ENCODE assay signal across 23 cellular contexts in genomic region chr2:74105413-74105812, GRCh38.
"Had no signal": no experiment of that assay in that cellular context is flagged by ENCODE, and none has a peak within 500 bp of the region (broad histone marks: within the 10 kb centered on the region; RNA-seq: fewer than 3 reads in every experiment).

No MANE protein-coding gene starts in this region.

- H3K27me3 Mint-ChIP-seq: naive thymus-derived CD4-positive, alpha-beta T cell; natural killer cell treated with Interleukin-12 subunit alpha and Interleukin-12 subunit beta and Interleukin-15 and Interleukin-18, amount 100 ng/mL, for 72 hours; progenitor cell of endocrine pancreas; stimulated activated naive CD8-positive, alpha-beta T cell treated with anti-CD3 and anti-CD28 coated beads, Interleukin-15, Interleukin-2, amounts not matched to agents 100 ng/mL and 50 ng/mL, for 24 hours had no signal

- H3K9me3 Mint-ChIP-seq: naive thymus-derived CD4-positive, alpha-beta T cell; natural killer cell treated with Interleukin-12 subunit alpha and Interleukin-12 subunit beta and Interleukin-15 and Interleukin-18, amount 100 ng/mL, for 72 hours; stimulated activated effector memory CD8-positive, alpha-beta T cell treated with anti-CD3 and anti-CD28 coated beads, Interleukin-12 subunit alpha, Interleukin-12 subunit beta, amount 100 ng/mL, for 72 hours; stimulated activated naive CD8-positive, alpha-beta T cell treated with anti-CD3 and anti-CD28 coated beads, Interleukin-15, Interleukin-2, amounts not matched to agents 100 ng/mL and 50 ng/mL, for 24 hours had no signal

- ATAC-seq: mucosa of descending colon; naive thymus-derived CD4-positive, alpha-beta T cell; natural killer cell treated with Interleukin-12 subunit alpha and Interleukin-12 subunit beta and Interleukin-15 and Interleukin-18, amount 100 ng/mL, for 72 hours; sciatic nerve; stimulated activated effector memory CD8-positive, alpha-beta T cell treated with anti-CD3 and anti-CD28 coated beads, Interleukin-12 subunit alpha, Interleukin-12 subunit beta, amount 100 ng/mL, for 72 hours; upper lobe of right lung had no signal

- H3K27ac Mint-ChIP-seq: progenitor cell of endocrine pancreas; stimulated activated effector memory CD8-positive, alpha-beta T cell treated with anti-CD3 and anti-CD28 coated beads, Interleukin-12 subunit alpha, Interleukin-12 subunit beta, amount 100 ng/mL, for 72 hours; stimulated activated naive CD8-positive, alpha-beta T cell treated with anti-CD3 and anti-CD28 coated beads, Interleukin-15, Interleukin-2, amounts not matched to agents 100 ng/mL and 50 ng/mL, for 24 hours had no signal

- H3K4me1 ChIP-seq: left ventricle myocardium inferior, right atrium auricular region, spleen, suprapubic skin, tibial artery, upper lobe of right lung had no signal

- H3K79me2 ChIP-seq: hepatocyte had no signal

- H3K9me3 ChIP-seq: left ventricle myocardium inferior, mucosa of descending colon, ovary, right atrium auricular region, spleen, suprapubic skin, thoracic aorta, tibial artery, upper lobe of right lung had no signal

- H3K36me3 Mint-ChIP-seq: natural killer cell treated with Interleukin-12 subunit alpha and Interleukin-12 subunit beta and Interleukin-15 and Interleukin-18, amount 100 ng/mL, for 72 hours had no signal

- H3K4me3 ChIP-seq: hepatocyte, left ventricle myocardium inferior, lung, mucosa of descending colon, ovary, right atrium auricular region, skin epidermis, spleen, suprapubic skin, thoracic aorta, tibial artery, upper lobe of right lung had no signal

- H3K4me2 ChIP-seq: hepatocyte had no signal

- H3K36me3 ChIP-seq: ovary had no signal

- H3K27me3 ChIP-seq: hepatocyte, ovary, right atrium auricular region, spleen, suprapubic skin, tibial artery, upper lobe of right lung had no signal

- FAIRE-seq: urothelium cell line had no signal

- DNase-seq: islet precursor cell; left ventricle myocardium inferior; midbrain; mucosa of descending colon; ovary; spleen; stimulated activated CD4-positive, alpha-beta T cell treated with anti-CD3 and anti-CD28 coated beads, Interleukin-4, amount 100 ng/mL, for 24 hours; tibial artery; trophoblast cell; upper lobe of right lung had no signal

- H2AFZ ChIP-seq: hepatocyte had no signal

- H3K4me3 Mint-ChIP-seq: naive thymus-derived CD4-positive, alpha-beta T cell; natural killer cell treated with Interleukin-12 subunit alpha and Interleukin-12 subunit beta and Interleukin-15 and Interleukin-18, amount 100 ng/mL, for 72 hours; stimulated activated effector memory CD8-positive, alpha-beta T cell treated with anti-CD3 and anti-CD28 coated beads, Interleukin-12 subunit alpha, Interleukin-12 subunit beta, amount 100 ng/mL, for 72 hours; stimulated activated naive CD8-positive, alpha-beta T cell treated with anti-CD3 and anti-CD28 coated beads, Interleukin-15, Interleukin-2, amounts not matched to agents 100 ng/mL and 50 ng/mL, for 24 hours had no signal

- H3K27ac ChIP-seq: hepatocyte, left ventricle myocardium inferior, ovary, right atrium auricular region, skin epidermis, spleen, suprapubic skin, thoracic aorta, tibial artery, upper lobe of right lung had no signal
